ENCODE assay signal across 8 cellular contexts in the genomic region with DNA sequence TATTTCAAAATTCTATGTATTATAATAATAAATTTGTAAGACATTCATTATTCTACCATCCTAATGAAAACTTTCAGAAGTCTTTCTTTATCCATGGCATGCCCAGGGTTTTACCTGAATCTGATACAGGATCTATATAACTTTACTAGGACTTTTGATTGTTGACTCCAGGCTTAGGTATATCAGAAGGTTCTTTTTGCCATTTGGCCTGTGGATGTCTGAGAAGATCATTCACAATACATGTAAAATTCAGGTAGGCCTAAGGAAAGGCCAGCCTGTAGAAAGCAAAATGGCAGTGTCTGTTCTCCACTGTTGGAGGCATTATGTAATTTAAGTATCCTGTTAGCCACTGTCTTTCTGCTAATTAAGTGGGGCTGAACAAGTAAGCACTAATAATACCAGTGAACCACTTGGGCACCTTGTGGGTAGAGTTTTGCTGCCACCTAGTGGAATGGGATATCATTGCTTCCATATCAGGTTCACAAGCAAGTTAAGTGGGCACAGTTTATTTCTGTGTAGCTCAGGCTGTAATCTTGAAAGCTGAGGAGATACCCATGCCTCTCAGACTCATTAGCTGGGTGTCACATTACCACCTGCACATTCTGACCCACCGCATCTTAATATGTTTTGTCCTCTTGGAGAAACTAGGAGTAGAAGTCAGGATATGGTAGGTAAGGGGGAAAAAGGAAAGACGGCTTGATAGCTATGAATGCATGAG.
A peak's percentile ranks its signal among the peaks of the same experiment; 100 is the strongest.
DNase-seq lines count a peak whose midpoint lies in the region; ATAC-seq and TF ChIP-seq lines count a peak whose summit lies in the region.

No MANE protein-coding gene starts in this region.

- H3K4me1 ChIP-seq in DOHH2 (ENCODE audit: control insufficient read depth, low read length) (peaks cover 3% of the 10 kb centered on the region), GM23248 (ENCODE audit: insufficient read depth) (0 out of 2 replicates have a peak, but pooled peaks cover 10% of the 10 kb centered on the region), RWPE2 (ENCODE audit: insufficient read depth, poor library complexity, severe bottlenecking) (no peaks in the 10 kb centered on the region), tibial artery (peaks cover 0 to 13% (median 8%) of the 10 kb centered on the region in 4 donors)

- H3K27ac ChIP-seq in DOHH2 (ENCODE audit: low read depth, low read length): no peak overlapping the region
- no peak overlapping the region for H3K27ac ChIP-seq in GM23248
- H3K27ac ChIP-seq in RWPE2 (ENCODE audit: poor library complexity, severe bottlenecking): peak overlapping the region; percentile 9
- H3K27ac ChIP-seq in tibial artery: no peak overlapping the region

- H3F3A ChIP-seq in DOHH2 (ENCODE audit: control insufficient read depth, insufficient read depth) (peaks cover 33% of the 10 kb centered on the region), GM23248 (ENCODE audit: insufficient read depth) (peaks cover 34% of the 10 kb centered on the region)

- no peak overlapping the region for H3K27ac Mint-ChIP-seq in activated T-helper 2 cell treated with anti-CD3 and anti-CD28 coated beads, Interferon-gamma antibody, Interleukin-2, Interleukin-4, amounts not matched to agents 10 μg/mL and 5 μg/mL and 100 μg/mL, durations not matched to agents 14 hours and 24 hours and 36 hours

- intact Hi-C loops in activated T-helper 2 cell treated with anti-CD3 and anti-CD28 coated beads, Interferon-gamma antibody, Interleukin-2, Interleukin-4, amounts not matched to agents 10 μg/mL and 5 μg/mL and 100 μg/mL, durations not matched to agents 14 hours and 24 hours and 36 hours (cut with micrococcal nuclease): loop anchor here (1.0 to 5.0 kb wide), 4 partner anchors 104 to 479 kb away; no protein-coding TSS in a partner anchor
- intact Hi-C loops in tibial artery (cut with DNase I; ENCODE audit: low total_unique reads): loop anchor here (5.0 kb wide), 1 partner anchor 199 kb away; no protein-coding TSS in a partner anchor

- WGBS in GM23248 (ENCODE audit: low coverage in 1 of 2, low lambda C conversion rate in 2 of 2, missing lambda C conversion rate in 2 of 2), 2 experiments: 25 to 32% methylated on average over 2 of the region's 2 CpGs

- H3K9me3 ChIP-seq in DOHH2 (ENCODE audit: control insufficient read depth, insufficient read depth, low read length) (no peaks in the 10 kb centered on the region), GM23248 (ENCODE audit: low read depth) (no peaks in the 10 kb centered on the region), RWPE2 (ENCODE audit: severe bottlenecking) (no peaks in the 10 kb centered on the region), tibial artery (no peaks in the 10 kb centered on the region)

- H3K9me2 ChIP-seq in DOHH2 (replicated peaks; ENCODE audit: control insufficient read depth, low read length) (no peaks in the 10 kb centered on the region), GM23248 (ENCODE audit: insufficient read depth) (no peaks in the 10 kb centered on the region)

- H3K4me2 ChIP-seq in DOHH2 (ENCODE audit: low read length) (no peak overlapping the region), GM23248 (ENCODE audit: unreplicated experiment) (no peak overlapping the region)

- H2AFZ ChIP-seq in GM23248: no peak overlapping the region

- peaks cover 3% of the 10 kb centered on the region for H3K4me1 Mint-ChIP-seq in activated T-helper 2 cell treated with anti-CD3 and anti-CD28 coated beads, Interferon-gamma antibody, Interleukin-2, Interleukin-4, amounts not matched to agents 10 μg/mL and 5 μg/mL and 100 μg/mL, durations not matched to agents 14 hours and 24 hours and 36 hours (ENCODE audit: low read depth)

- H3K36me3 Mint-ChIP-seq in activated T-helper 2 cell treated with anti-CD3 and anti-CD28 coated beads, Interferon-gamma antibody, Interleukin-2, Interleukin-4, amounts not matched to agents 10 μg/mL and 5 μg/mL and 100 μg/mL, durations not matched to agents 14 hours and 24 hours and 36 hours (ENCODE audit: low read depth): peaks cover 43% of the 10 kb centered on the region

- H3K36me3 ChIP-seq in DOHH2 (ENCODE audit: control insufficient read depth, low read length) (peaks cover 46% of the 10 kb centered on the region), GM23248 (ENCODE audit: low read depth) (peaks cover 23% of the 10 kb centered on the region), RWPE2 (ENCODE audit: low read depth) (peaks cover 19% of the 10 kb centered on the region), tibial artery (peaks cover 10 to 39% (median 27%) of the 10 kb centered on the region in 3 donors)

- H4K20me1 ChIP-seq in DOHH2 (ENCODE audit: control insufficient read depth, insufficient read depth, low read depth, low read length) (no peaks in the 10 kb centered on the region; the same call in 1 of the 2 replicates), GM23248 (ENCODE audit: insufficient read depth) (no peaks in the 10 kb centered on the region)

- H3K9ac ChIP-seq in GM23248: no peak overlapping the region

- DNase-seq in GM23248 (peak; percentile 67), LoVo (ENCODE audit: low spot score) (peak; percentile 79), RWPE2 (ENCODE audit: low spot score) (no peak), fibroblast of villous mesenchyme (ENCODE audit: low read depth) (peak; percentile 87), occipital lobe (lab: John Stamatoyannopoulos, UW) (peak; percentile 55), tibial artery (peak in 1 of 2 donors; percentile 43)
- peak; percentile 41 for DNase-seq in activated T-helper 2 cell treated with anti-CD3 and anti-CD28 coated beads, Interferon-gamma antibody, Interleukin-2, Interleukin-4, amounts not matched to agents 10 μg/mL and 5 μg/mL and 100 μg/mL, durations not matched to agents 14 hours and 24 hours and 36 hours (ENCODE audit: low spot score)

- no peak overlapping the region for H3K4me3 Mint-ChIP-seq in activated T-helper 2 cell treated with anti-CD3 and anti-CD28 coated beads, Interferon-gamma antibody, Interleukin-2, Interleukin-4, amounts not matched to agents 10 μg/mL and 5 μg/mL and 100 μg/mL, durations not matched to agents 14 hours and 24 hours and 36 hours (ENCODE audit: low read depth)

- peak; percentile 80 for ATAC-seq in RWPE2 (ENCODE audit: low read depth)

- in situ Hi-C loops in GM23248 (cut with MboI): loop anchor here (10.0 kb wide), 1 partner anchor 192 kb away; no protein-coding TSS in a partner anchor

- TF ChIP-seq CTCF in DOHH2 (IDR thresholded peaks at IDR 0.05; ENCODE audit: low read depth, low read length, poor library complexity, severe bottlenecking): peak; percentile 98
- peak; percentile 96 for TF ChIP-seq CTCF in RWPE2 (IDR thresholded peaks at IDR 0.05; ENCODE audit: poor library complexity, severe bottlenecking)
- peak; percentile 85 for TF ChIP-seq CTCF in fibroblast of villous mesenchyme (IDR thresholded peaks at IDR 0.05; ENCODE audit: insufficient read depth, low read depth, low read length)
- TF ChIP-seq CTCF in tibial artery (IDR thresholded peaks at IDR 0.05): peak; percentile 92 to 93

- no peak overlapping the region for H3K4me3 ChIP-seq in DOHH2 (ENCODE audit: low read length)
- no peak overlapping the region for H3K4me3 ChIP-seq in GM23248
- no peak overlapping the region for H3K4me3 ChIP-seq in RWPE2 (ENCODE audit: severe bottlenecking)
- H3K4me3 ChIP-seq in fibroblast of villous mesenchyme (ENCODE audit: low read depth, low read length): no peak overlapping the region
- H3K4me3 ChIP-seq in tibial artery: no peak overlapping the region

- no peaks in the 10 kb centered on the region for H3K27me3 ChIP-seq in DOHH2 (ENCODE audit: control insufficient read depth, low read length)
- H3K27me3 ChIP-seq in GM23248 (replicated peaks; ENCODE audit: insufficient read depth): no peaks in the 10 kb centered on the region
- no peaks in the 10 kb centered on the region for H3K27me3 ChIP-seq in RWPE2 (ENCODE audit: insufficient read depth, poor library complexity, severe bottlenecking)
- H3K27me3 ChIP-seq in tibial artery: no peaks in the 10 kb centered on the region

- H3K79me2 ChIP-seq in DOHH2 (ENCODE audit: control insufficient read depth, low read length): no peaks in the 10 kb centered on the region
- H3K79me2 ChIP-seq in GM23248 (ENCODE audit: insufficient read depth): 0 out of 2 replicates have a peak, but pooled peaks cover under 1% of the 10 kb centered on the region

- H3K9me3 Mint-ChIP-seq in activated T-helper 2 cell treated with anti-CD3 and anti-CD28 coated beads, Interferon-gamma antibody, Interleukin-2, Interleukin-4, amounts not matched to agents 10 μg/mL and 5 μg/mL and 100 μg/mL, durations not matched to agents 14 hours and 24 hours and 36 hours: peaks cover 2% of the 10 kb centered on the region

- no peaks in the 10 kb centered on the region for H3K27me3 Mint-ChIP-seq in activated T-helper 2 cell treated with anti-CD3 and anti-CD28 coated beads, Interferon-gamma antibody, Interleukin-2, Interleukin-4, amounts not matched to agents 10 μg/mL and 5 μg/mL and 100 μg/mL, durations not matched to agents 14 hours and 24 hours and 36 hours (ENCODE audit: low read depth)
